ENCODE assay signal across 1 cellular context in the genomic region with DNA sequence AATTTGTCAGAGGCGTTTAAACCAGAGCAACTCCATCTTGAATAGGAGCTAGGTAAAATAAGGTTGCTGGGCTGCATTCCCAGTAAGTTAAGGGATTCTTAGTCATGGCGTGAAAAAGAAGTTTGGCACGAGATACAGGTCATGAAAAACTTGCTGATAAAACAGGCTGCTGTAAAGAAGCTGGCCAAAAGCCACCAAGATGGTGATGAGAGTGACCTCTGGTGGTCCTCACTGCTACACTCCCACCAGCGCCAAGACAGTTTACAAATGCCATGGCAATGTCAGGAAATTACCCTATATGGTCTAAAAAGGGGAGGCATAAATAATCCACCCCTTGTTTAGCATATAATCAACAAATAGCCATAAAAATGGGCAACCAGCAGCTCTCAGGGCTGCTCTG.
TF ChIP-seq lines count a peak whose summit lies in the region.

No MANE protein-coding gene starts in this region.

TF ChIP-seq in K562, 482 proteins besides CTCF, POLR2A, EP300 and RAD21:
- TF ChIP-seq NFIC (IDR thresholded peaks at IDR 0.05) (peak; percentile 30; the same call in 1 of the 2 replicates), BHLHE40 (IDR thresholded peaks at IDR 0.05; ENCODE audit: low read length) (0 out of 2 replicates have a peak, but pooled peaks have one; percentile 30)
